In genomic region chr1:162561616-162562451, GRCh38 we compare ENCODE assay signal across 8 cellular contexts. TPM values are rescaled to one million over a fixed set of nuclear protein-coding genes. Genes with fewer than 3 reads are reported as not detected.
DNase-seq lines count a peak whose midpoint lies in the region; ATAC-seq and TF ChIP-seq lines count a peak whose summit lies in the region.

UAP1 (plus strand) TSS chr1:162561722; CDS start chr1:162566069, 4,347 bp downstream.

- no peak for TF ChIP-seq CTCF in omental fat pad (IDR thresholded peaks at IDR 0.05)

- ATAC-seq in GM21423 (IDR thresholded peaks at IDR 0.05; ENCODE audit: unreplicated experiment) (peak; percentile 31), omental fat pad (ENCODE audit: low FRiP score) (peak; percentile 33)

- H3K9me3 ChIP-seq in ES-I3 (ENCODE audit: control insufficient read depth, insufficient read depth, low read length): no peaks in the 10 kb centered on the region

- H3K36me3 ChIP-seq in ES-I3 (ENCODE audit: insufficient read depth, low read length): no peaks in the 10 kb centered on the region

- H3K4me1 ChIP-seq in ES-I3 (ENCODE audit: insufficient read depth, low read length): no peaks in the 10 kb centered on the region

- DNase-seq in HT-29 (ENCODE audit: low spot score) (peak; percentile 40), glomerular endothelial cell (ENCODE audit: extremely low read depth, low read depth, low spot score) (no peak), omental fat pad (ENCODE audit: low spot score) (no peak), SIG-M5 treated with dmso at 0.1 percent for 504 hours (lab: John Stamatoyannopoulos, UW; ENCODE audit: unreplicated experiment) (no peak), NCI-H187 (lab: John Stamatoyannopoulos, UW) (no peak)
- DNase-seq in activated CD8-positive, alpha-beta memory T cell treated with anti-CD3 and anti-CD28 coated beads, Interleukin-2, amount 50 U/mL, for 4 hours: peak; percentile 41

- peak within 1 kb of the TSS; percentile 68 for H3K9ac ChIP-seq in ES-I3 (ENCODE audit: low read depth, low read length)

RNA-seq across cellular contexts. Expression of gene UAP1, which starts in this region (rescaled TPM):
- total RNA-seq in HT-29 (2014; rRNA removed; shearing (Covaris generic)): 33.4 and 44.2 TPM in 2 replicates
- total RNA-seq in glomerular endothelial cell: 41.5 and 67.0 TPM in 2 replicates
- total RNA-seq in omental fat pad: 100 to 1,000 TPM; 157 to 485 (median 258) TPM

Comparison
In these comparisons a context has a peak if more than half of its experiments do, and no peak if none do; other contexts are left out.
1. DNase-seq: peak in HT-29 (single experiment) and activated CD8-positive, alpha-beta memory T cell treated with anti-CD3 and anti-CD28 coated beads, Interleukin-2, amount 50 U/mL, for 4 hours (single experiment); none in glomerular endothelial cell (single experiment), omental fat pad (single experiment), SIG-M5 treated with dmso at 0.1 percent for 504 hours (single experiment) and NCI-H187 (0 of 2).